In the genomic region with DNA sequence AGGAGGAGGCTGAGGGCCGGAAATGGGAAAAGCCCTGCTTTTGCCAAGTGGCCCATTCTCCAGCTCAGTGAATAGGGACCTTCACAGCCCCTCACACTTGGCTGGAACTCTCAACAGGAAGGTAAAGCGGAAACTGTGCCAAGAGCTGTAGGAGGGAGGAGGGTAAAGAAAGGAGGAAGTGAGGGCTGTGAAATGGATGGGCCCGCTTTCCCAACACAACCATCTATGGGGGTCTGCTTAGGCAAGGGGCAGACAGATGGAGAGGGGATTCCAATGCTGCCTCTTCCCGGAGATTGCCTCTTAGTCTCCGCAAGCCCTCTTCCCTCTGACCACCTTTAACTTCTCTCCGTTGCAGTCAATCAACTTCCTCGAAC, we compare ENCODE assay signal across 12 cellular contexts. TPM values are rescaled to one million over a fixed set of nuclear protein-coding genes. Genes with fewer than 3 reads are reported as not detected.
DNase-seq lines count a peak whose midpoint lies in the region; FAIRE-seq and TF ChIP-seq lines count a peak whose summit lies in the region.
"Had no signal": no experiment of that assay in that cellular context is flagged by ENCODE, and none has a peak within 500 bp of the region (broad histone marks: within the 10 kb centered on the region; RNA-seq: fewer than 3 reads in every experiment).

No MANE protein-coding gene starts in this region.

- H3K79me2 ChIP-seq in astrocyte (ENCODE audit: insufficient read depth, low read length), result no peaks in the 10 kb centered on the region

- peak overlapping the region; percentile 79 to 89 for H3K18ac ChIP-seq in mesenchymal stem cell (ENCODE audit: low read depth in 1 of 2, low read length in 2 of 2)

- WGBS in mesenchymal stem cell, result 94% methylated on average over 6 of the region's 7 CpGs

- H3K14ac ChIP-seq in mesenchymal stem cell (ENCODE audit: low read length in 2 of 2), result no peak overlapping the region

- H3K4me1 ChIP-seq in astrocyte (ENCODE audit: insufficient read depth, low read length), result peaks cover 33% of the 10 kb centered on the region
- H3K4me1 ChIP-seq in mesenchymal stem cell (ENCODE audit: control insufficient read depth, insufficient read depth, low read depth, low read length), result peaks cover 28% of the 10 kb centered on the region

- no peak for FAIRE-seq in astrocyte (lab: Jason Lieb, UNC)

- peak overlapping the region; percentile 85 for H4K8ac ChIP-seq in mesenchymal stem cell (ENCODE audit: low read length)

- H3K4me3 Mint-ChIP-seq in astrocyte (ENCODE audit: unreplicated experiment), result no peak overlapping the region
- H3K4me3 Mint-ChIP-seq: activated naive CD4-positive, alpha-beta T cell treated with anti-CD3 and anti-CD28 coated beads, Interleukin-2, amount 10 ng/mL, durations not matched to agents 7 days and 5 days had no signal

- peak overlapping the region; percentile 68 for H3K4me2 ChIP-seq in astrocyte (ENCODE audit: low read length)
- no peak overlapping the region for H3K4me2 ChIP-seq in mesenchymal stem cell (ENCODE audit: low read length, poor library complexity, severe bottlenecking)

- TF ChIP-seq CTCF in astrocyte (IDR thresholded peaks at IDR 0.05; ENCODE audit: insufficient read depth, low read depth, low read length), result no peak

- no peak overlapping the region for H3K27ac Mint-ChIP-seq in astrocyte (ENCODE audit: unreplicated experiment)

- H2AFZ ChIP-seq in astrocyte (ENCODE audit: low read depth, low read length) (peak overlapping the region; percentile 26), mesenchymal stem cell (ENCODE audit: low read depth, low read length) (no peak overlapping the region)

- H3K27ac ChIP-seq in astrocyte (ENCODE audit: low read depth, low read length) (peak overlapping the region; percentile 36), mesenchymal stem cell (ENCODE audit: low read length, poor library complexity, severe bottlenecking) (no peak overlapping the region), temporal lobe (ENCODE audit: low read depth, low read length) (peak overlapping the region; percentile 23)
- H3K27ac ChIP-seq: SK-N-MC had no signal

- H2BK120ac ChIP-seq in mesenchymal stem cell (ENCODE audit: low read depth, low read length), result peak overlapping the region; percentile 84

- peak overlapping the region; percentile 88 to 97 for H2BK12ac ChIP-seq in mesenchymal stem cell (ENCODE audit: low read length in 2 of 2)

- H3K9ac ChIP-seq in astrocyte (ENCODE audit: low read length) (peak overlapping the region; percentile 21), mesenchymal stem cell (ENCODE audit: low read length) (peak overlapping the region; percentile 80)

- H3K23ac ChIP-seq in mesenchymal stem cell (ENCODE audit: low read length in 2 of 2), result no peak overlapping the region

- H2BK5ac ChIP-seq in mesenchymal stem cell (ENCODE audit: low read depth, low read length, poor library complexity, severe bottlenecking), result no peak overlapping the region

- peak overlapping the region; percentile 15 for H2AK5ac ChIP-seq in mesenchymal stem cell (ENCODE audit: low read length, severe bottlenecking)

- peak overlapping the region; percentile 67 to 89 for H3K4ac ChIP-seq in mesenchymal stem cell (ENCODE audit: low read depth in 1 of 2, low read length in 2 of 2)

- H3K27me3 ChIP-seq in astrocyte (ENCODE audit: insufficient read depth, low read length) (no peaks in the 10 kb centered on the region), mesenchymal stem cell (ENCODE audit: control insufficient read depth in 1 of 2, insufficient read depth in 1 of 2, low read length in 2 of 2) (no peaks in the 10 kb centered on the region), H7 (ENCODE audit: control insufficient read depth, insufficient read depth, low read length) (peaks cover 17% of the 10 kb centered on the region; the same call in 1 of the 2 replicates)

- H3K79me1 ChIP-seq in mesenchymal stem cell (replicated peaks; ENCODE audit: low read length, poor library complexity, severe bottlenecking), result peaks cover 25% of the 10 kb centered on the region

- peaks cover 18% of the 10 kb centered on the region for H3K4me1 Mint-ChIP-seq in astrocyte (ENCODE audit: low read depth, unreplicated experiment)

- no peaks in the 10 kb centered on the region for H3K27me3 Mint-ChIP-seq in astrocyte (ENCODE audit: low read depth, unreplicated experiment)

- H3K9me3 ChIP-seq in astrocyte (ENCODE audit: insufficient read depth, low read depth, low read length) (no peaks in the 10 kb centered on the region), mesenchymal stem cell (ENCODE audit: control insufficient read depth, low read length) (no peaks in the 10 kb centered on the region)

- peak overlapping the region; percentile 77 for H2BK15ac ChIP-seq in mesenchymal stem cell (ENCODE audit: low read depth, poor library complexity, severe bottlenecking)

- H3K36me3 ChIP-seq in astrocyte (ENCODE audit: insufficient read depth, low read length) (no peaks in the 10 kb centered on the region), mesenchymal stem cell (ENCODE audit: control insufficient read depth in 1 of 2, insufficient read depth in 2 of 2, low read depth in 1 of 2, low read length in 2 of 2) (peaks cover 6 to 28% of the 10 kb centered on the region in 2 experiments), H7 (replicated peaks; ENCODE audit: control insufficient read depth, insufficient read depth, low read length) (no peaks in the 10 kb centered on the region; the same call in 1 of the 2 replicates)

- no peaks in the 10 kb centered on the region for H3K9me3 Mint-ChIP-seq in astrocyte (ENCODE audit: unreplicated experiment)
- H3K9me3 Mint-ChIP-seq: activated naive CD4-positive, alpha-beta T cell treated with anti-CD3 and anti-CD28 coated beads, Interleukin-2, amount 10 ng/mL, durations not matched to agents 7 days and 5 days had no signal

- H4K91ac ChIP-seq in mesenchymal stem cell (ENCODE audit: low read length), result peak overlapping the region; percentile 93

- H4K20me1 ChIP-seq in astrocyte (ENCODE audit: insufficient read depth, low read length), result peaks cover 27% of the 10 kb centered on the region

- H3K4me3 ChIP-seq in astrocyte (ENCODE audit: insufficient read depth, low read depth, low read length) (no peak overlapping the region), mesenchymal stem cell (ENCODE audit: insufficient read depth in 1 of 2, low read depth in 1 of 2, low read length in 2 of 2) (peak overlapping the region in 1 of 2 experiments; percentile 41), H7 (ENCODE audit: insufficient read depth, low read depth, low read length) (no peak overlapping the region)
- H3K4me3 ChIP-seq: SK-N-MC had no signal

- peaks cover 9% of the 10 kb centered on the region for H3K36me3 Mint-ChIP-seq in astrocyte (ENCODE audit: low read depth, unreplicated experiment)
- H3K36me3 Mint-ChIP-seq: activated naive CD4-positive, alpha-beta T cell treated with anti-CD3 and anti-CD28 coated beads, Interleukin-2, amount 10 ng/mL, durations not matched to agents 7 days and 5 days had no signal

- peak; percentile 56 for DNase-seq in MV-4-11 (lab: John Stamatoyannopoulos, UW)
- no peak for DNase-seq in astrocyte (ENCODE audit: low read depth)
- DNase-seq in mesenchymal stem cell, result no peak
- no peak for DNase-seq in activated gamma-delta T cell treated with Interleukin-2 at 50 U/mL for 16 hours
- no peak for DNase-seq in HUDEP-2 (lab: John Stamatoyannopoulos, UW; ENCODE audit: unreplicated experiment in 76 of 76)
- no peak for DNase-seq in NCI-H446 (lab: John Stamatoyannopoulos, UW)
- no peak for DNase-seq in H7
- DNase-seq: activated CD4-positive, alpha-beta T cell treated with anti-CD3 and anti-CD28 coated beads for 48 hours; activated naive CD4-positive, alpha-beta T cell treated with anti-CD3 and anti-CD28 coated beads, Interleukin-2, amount 10 ng/mL, durations not matched to agents 7 days and 5 days; Calu3 had no signal

RNA-seq across cellular contexts. Expression of a gene that starts 5.2 kb away (rescaled TPM):
- total RNA-seq in astrocyte, result 7.3 and 12.6 TPM in 2 replicates
- polyA plus RNA-seq in mesenchymal stem cell (2013, experiment 1 of 2), result 4.3 TPM
- 3.7 TPM for polyA plus RNA-seq in mesenchymal stem cell (2013, experiment 2 of 2)
- 2.7 TPM for total RNA-seq in temporal lobe
- 0.83 and 1.1 TPM in 2 replicates for total RNA-seq in H7 (2014; rRNA removed; shearing (Covaris generic))
- total RNA-seq: Calu3 had no signal

RNA-seq across cellular contexts. Expression of a gene that starts 21.7 kb away (rescaled TPM):
- 13.1 and 15.4 TPM in 2 replicates for total RNA-seq in astrocyte
- 8.2 TPM for polyA plus RNA-seq in mesenchymal stem cell (2013, experiment 1 of 2)
- 9.0 TPM for polyA plus RNA-seq in mesenchymal stem cell (2013, experiment 2 of 2)
- 17.0 TPM for total RNA-seq in temporal lobe
- total RNA-seq in H7 (2014; rRNA removed; shearing (Covaris generic)), result 39.3 and 39.4 TPM in 2 replicates
